Comparison of ENCODE assay signal across 9 cellular contexts in the genomic region with DNA sequence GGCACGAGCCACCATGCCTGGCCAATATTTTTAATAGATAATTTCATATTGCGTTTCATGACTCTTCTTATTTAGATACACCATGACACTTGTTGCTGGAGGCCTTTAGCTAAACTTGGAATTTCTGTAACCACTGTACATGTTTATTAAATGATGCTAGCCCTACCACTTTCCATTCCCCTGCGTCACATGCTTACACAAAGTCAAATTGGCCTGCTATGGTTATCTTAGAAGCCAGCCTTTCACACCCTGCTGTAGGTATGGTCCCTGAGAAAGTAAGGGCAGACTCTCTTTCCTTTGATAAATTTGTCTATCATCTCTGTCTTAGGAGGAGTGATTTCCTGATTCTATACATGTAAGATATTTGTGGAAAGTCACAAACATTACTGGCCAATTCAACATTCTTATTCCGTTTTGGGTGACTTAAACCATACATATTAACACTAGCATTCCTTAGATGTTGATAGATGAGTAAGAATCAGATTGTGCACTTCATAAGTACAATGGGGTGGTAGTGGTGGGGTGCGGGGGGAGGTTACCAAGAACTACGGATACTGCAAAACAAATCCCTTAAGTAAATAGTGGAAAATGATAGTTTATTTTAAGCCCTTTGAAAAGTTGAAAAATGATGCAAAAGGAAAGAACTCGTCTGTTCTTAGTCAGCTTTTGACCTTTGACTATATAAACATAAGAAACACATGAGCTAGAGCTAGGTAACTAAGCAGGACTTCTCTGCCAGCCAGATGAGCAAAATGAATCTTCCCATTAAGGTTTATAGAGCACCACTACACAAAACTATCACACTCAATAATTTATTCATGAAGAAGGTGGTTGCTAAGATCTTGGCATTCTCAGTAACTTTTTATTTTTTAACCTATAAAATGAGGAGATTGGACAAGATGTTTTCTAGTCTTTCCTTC. TPM values are rescaled to one million over a fixed set of nuclear protein-coding genes. Genes with fewer than 3 reads are reported as not detected.
DNase-seq lines count a peak whose midpoint lies in the region; ATAC-seq, FAIRE-seq and TF ChIP-seq lines count a peak whose summit lies in the region.
"Had no signal": no experiment of that assay in that cellular context is flagged by ENCODE, and none has a peak within 500 bp of the region (broad histone marks: within the 10 kb centered on the region; RNA-seq: fewer than 3 reads in every experiment).

No MANE protein-coding gene starts in this region.

- TF ChIP-seq CTCF in left ventricle myocardium inferior (IDR thresholded peaks at IDR 0.05; ENCODE audit: borderline replicate concordance): no peak

- no peak for TF ChIP-seq POLR2A in GM12891 (IDR thresholded peaks at IDR 0.05; ENCODE audit: low read depth, low read length)

- H3K9me3 ChIP-seq in stomach smooth muscle (ENCODE audit: control insufficient read depth in 2 of 2, low read length in 2 of 2): no peaks in the 10 kb centered on the region
- no peaks in the 10 kb centered on the region for H3K9me3 ChIP-seq in left ventricle myocardium inferior (replicated peaks)
- H3K9me3 ChIP-seq: BLaER1 had no signal

- H3K4me1 ChIP-seq in stomach smooth muscle (ENCODE audit: control insufficient read depth, insufficient read depth, low read length) (peaks cover 20% of the 10 kb centered on the region), left ventricle myocardium inferior (peaks cover 14% of the 10 kb centered on the region)
- H3K4me1 ChIP-seq: BLaER1 had no signal

- H3K4me3 ChIP-seq in stomach smooth muscle (ENCODE audit: low read length in 2 of 2) (peak overlapping the region in 1 of 2 donors; percentile 9), left ventricle myocardium inferior (no peak overlapping the region)
- H3K4me3 ChIP-seq: BLaER1 had no signal

- intact Hi-C loops in left ventricle myocardium inferior (cut with micrococcal nuclease): no loop called here

- H3K36me3 ChIP-seq in stomach smooth muscle (ENCODE audit: control insufficient read depth in 2 of 2, insufficient read depth in 2 of 2, low read length in 2 of 2): no peaks in the 10 kb centered on the region
- no peaks in the 10 kb centered on the region for H3K36me3 ChIP-seq in left ventricle myocardium inferior
- H3K36me3 ChIP-seq: BLaER1 had no signal

- DNase-seq in activated T-cell treated with anti-CD3 and anti-CD28 coated beads for 24 hours (ENCODE audit: low read depth) (peak; percentile 37), activated T-cell treated with anti-CD3 and anti-CD28 coated beads for 4 hours (no peak), kidney glomerular epithelial cell (lab: John Stamatoyannopoulos, UW) (peak; percentile 53), NCI-H2029 (lab: John Stamatoyannopoulos, UW) (no peak), left ventricle myocardium inferior (no peak), GM12891 (ENCODE audit: insufficient read length, low spot score) (no peak)

- H3K4me3 Mint-ChIP-seq in activated T-helper 17 cell treated with anti-CD3 and anti-CD28 coated beads, Interleukin-2, amount 50 U/mL, for 72 hours: peak overlapping the region; percentile 97

- peak overlapping the region; percentile 21 to 22 for H3K9ac ChIP-seq in stomach smooth muscle (ENCODE audit: low read length in 2 of 2)
- H3K9ac ChIP-seq: BLaER1 had no signal

- H3K27ac ChIP-seq in stomach smooth muscle (ENCODE audit: low read length) (peak overlapping the region; percentile 85), left ventricle myocardium inferior (replicated peaks) (no peak overlapping the region)
- H3K27ac ChIP-seq: BLaER1 had no signal

- ATAC-seq in activated T-helper 17 cell treated with anti-CD3 and anti-CD28 coated beads, Interleukin-2, amount 50 U/mL, for 72 hours (replicated peaks): peak; percentile 54

- H3K27me3 ChIP-seq in stomach smooth muscle (ENCODE audit: control insufficient read depth in 1 of 2, insufficient read depth in 2 of 2, low read length in 2 of 2) (no peaks in the 10 kb centered on the region), left ventricle myocardium inferior (ENCODE audit: low read depth) (no peaks in the 10 kb centered on the region)
- H3K27me3 ChIP-seq: BLaER1 had no signal

- H3K27ac Mint-ChIP-seq in activated T-helper 17 cell treated with anti-CD3 and anti-CD28 coated beads, Interleukin-2, amount 50 U/mL, for 72 hours: peak overlapping the region; percentile 100

- peaks cover 3% of the 10 kb centered on the region for H3K9me3 Mint-ChIP-seq in activated T-helper 17 cell treated with anti-CD3 and anti-CD28 coated beads, Interleukin-2, amount 50 U/mL, for 72 hours

- H3K36me3 Mint-ChIP-seq in activated T-helper 17 cell treated with anti-CD3 and anti-CD28 coated beads, Interleukin-2, amount 50 U/mL, for 72 hours (ENCODE audit: low read depth): peaks cover 47% of the 10 kb centered on the region

- H3K4me1 Mint-ChIP-seq in activated T-helper 17 cell treated with anti-CD3 and anti-CD28 coated beads, Interleukin-2, amount 50 U/mL, for 72 hours: peaks cover 56% of the 10 kb centered on the region

- FAIRE-seq in GM12891 (lab: Jason Lieb, UNC): no peak

- H3K27me3 Mint-ChIP-seq in activated T-helper 17 cell treated with anti-CD3 and anti-CD28 coated beads, Interleukin-2, amount 50 U/mL, for 72 hours: no peaks in the 10 kb centered on the region

TF ChIP-seq in GM12891, 5 proteins besides CTCF, POLR2A, EP300 and RAD21:
- no peak for TF ChIP-seq PAX5 (IDR thresholded peaks at IDR 0.05; ENCODE audit: insufficient read depth, low read length, severe bottlenecking)
- TF ChIP-seq TAF1 (IDR thresholded peaks at IDR 0.05; ENCODE audit: low read depth, low read length): no peak
- TF ChIP-seq SPI1 (IDR thresholded peaks at IDR 0.05; ENCODE audit: low read depth, low read length): no peak
- no peak for TF ChIP-seq POLR2AphosphoS5 (IDR thresholded peaks at IDR 0.05; ENCODE audit: low read depth, low read length)
- no peak for TF ChIP-seq POU2F2 (IDR thresholded peaks at IDR 0.05; ENCODE audit: low read depth, low read length)

RNA-seq across cellular contexts. Expression of a gene that starts 7.9 kb away (rescaled TPM):
- 100 to 1,000 TPM; 406 to 520 TPM for total RNA-seq in activated T-helper 17 cell treated with anti-CD3 and anti-CD28 coated beads, Interleukin-2, amount 50 U/mL, for 72 hours
- total RNA-seq in left ventricle myocardium inferior: 455 TPM
- polyA plus RNA-seq in GM12891 (2012; ENCODE audit: low read depth, missing spikeins): 236 TPM

RNA-seq across cellular contexts. Expression of a gene that starts 42.0 kb away (rescaled TPM):
- 100 to 1,000 TPM; 104 to 170 TPM for total RNA-seq in activated T-helper 17 cell treated with anti-CD3 and anti-CD28 coated beads, Interleukin-2, amount 50 U/mL, for 72 hours
- 49.3 TPM for total RNA-seq in left ventricle myocardium inferior
- polyA plus RNA-seq in GM12891 (2012; ENCODE audit: low read depth, missing spikeins): 13.4 TPM

Comparison
In these comparisons a context has a peak if more than half of its experiments do, and no peak if none do; other contexts are left out.
1. DNase-seq: peak in activated T-cell treated with anti-CD3 and anti-CD28 coated beads for 24 hours (single experiment) and kidney glomerular epithelial cell (single experiment); none in activated T-cell treated with anti-CD3 and anti-CD28 coated beads for 4 hours (single experiment), NCI-H2029 (single experiment), left ventricle myocardium inferior (single experiment) and GM12891 (single experiment).